In genomic region chrX:55488268-55488558, GRCh38 we compare ENCODE assay signal across 8 cellular contexts. TPM values are rescaled to one million over a fixed set of nuclear protein-coding genes. Genes with fewer than 3 reads are reported as not detected.
DNase-seq lines count a peak whose midpoint lies in the region; ATAC-seq and TF ChIP-seq lines count a peak whose summit lies in the region.

No MANE protein-coding gene starts in this region.

- H3K4me1 ChIP-seq in lung (ENCODE audit: control insufficient read depth in 2 of 2, insufficient read depth in 2 of 2, low read length in 2 of 2) = no peaks in the 10 kb centered on the region
- peaks cover 8% of the 10 kb centered on the region for H3K4me1 ChIP-seq in vagina

- intact Hi-C loops in vagina (cut with DNase I) = no loop called here

- H3K36me3 ChIP-seq in lung (ENCODE audit: control insufficient read depth in 2 of 2, insufficient read depth in 2 of 2, low read length in 2 of 2) (no peaks in the 10 kb centered on the region), vagina (no peaks in the 10 kb centered on the region)

- H3K4me3 Mint-ChIP-seq in activated naive CD8-positive, alpha-beta T cell = peak overlapping the region; percentile 86

- H3K4me1 Mint-ChIP-seq in activated naive CD8-positive, alpha-beta T cell (ENCODE audit: low read depth) = peaks cover 12% of the 10 kb centered on the region

- H3K27ac ChIP-seq in lung (ENCODE audit: low read depth in 1 of 2, low read length in 1 of 2) (peak overlapping the region; percentile 43 to 81), vagina (peak overlapping the region; percentile 96)

- ATAC-seq in lung (ENCODE audit: insufficient read depth, low FRiP score) (no peak), HG03354 (IDR thresholded peaks at IDR 0.05; ENCODE audit: poor library complexity, severe bottlenecking, unreplicated experiment) (no peak), GM21515 (IDR thresholded peaks at IDR 0.05; ENCODE audit: unreplicated experiment) (no peak)

- no peaks in the 10 kb centered on the region for H3K36me3 Mint-ChIP-seq in activated naive CD8-positive, alpha-beta T cell

- peak overlapping the region; percentile 88 for H3K27ac Mint-ChIP-seq in activated naive CD8-positive, alpha-beta T cell

- no peaks in the 10 kb centered on the region for H3K27me3 ChIP-seq in lung (ENCODE audit: control insufficient read depth, insufficient read depth)
- no peaks in the 10 kb centered on the region for H3K27me3 ChIP-seq in vagina

- 0 to 27% methylated on average over 7 to 19 of the region's 19 CpGs for WGBS in lung, 2 donors

- no peaks in the 10 kb centered on the region for H3K9me3 ChIP-seq in lung (ENCODE audit: control insufficient read depth in 2 of 2, insufficient read depth in 1 of 2, low read length in 1 of 2)
- H3K9me3 ChIP-seq in vagina = no peaks in the 10 kb centered on the region

- no peaks in the 10 kb centered on the region for H3K27me3 Mint-ChIP-seq in activated naive CD8-positive, alpha-beta T cell

- peak; percentile 3 for DNase-seq in stimulated activated CD4-positive, alpha-beta T cell treated with anti-CD3 and anti-CD28 coated beads, Interleukin-4, amount 100 ng/mL, for 24 hours
- DNase-seq in stimulated activated CD4-positive, alpha-beta T cell treated with anti-CD3 and anti-CD28 coated beads, Interleukin-15, amount 100 ng/mL, for 24 hours = no peak
- DNase-seq in lung (ENCODE audit: low spot score) = no peak
- peak; percentile 55 to 85 for DNase-seq in vagina (ENCODE audit: extremely low spot score in 2 of 2)
- DNase-seq in NCI-H2081 (lab: John Stamatoyannopoulos, UW) = no peak

- H3K4me3 ChIP-seq in lung (no peak overlapping the region), vagina (peak overlapping the region; percentile 57 to 69)

- no peak for TF ChIP-seq POLR2A in vagina (IDR thresholded peaks at IDR 0.05)

- H3K9me3 Mint-ChIP-seq in activated naive CD8-positive, alpha-beta T cell (ENCODE audit: low read depth) = no peaks in the 10 kb centered on the region

- TF ChIP-seq CTCF in lung (IDR thresholded peaks at IDR 0.05; ENCODE audit: control extremely low read depth, extremely low read depth) (no peak), vagina (IDR thresholded peaks at IDR 0.05) (no peak)

RNA-seq across cellular contexts. Expression of gene USP51, which starts 1.4 kb away (rescaled TPM):
- total RNA-seq in lung = 10 to 100 TPM in 1 of 2 donors, 1 to 10 TPM in 1; 4.4 to 10.2 TPM
- 1 to 10 TPM in 1 of 2 donors, under 1 TPM in 1; 0.70 to 1.3 TPM for polyA plus RNA-seq in lung
- total RNA-seq in vagina = 1.7 TPM

RNA-seq across cellular contexts. Expression of gene MAGEH1, which starts 36.3 kb away (rescaled TPM):
- total RNA-seq in lung (10 to 100 TPM; 22.3 to 63.3 TPM), vagina (31.9 TPM)
- 10 to 100 TPM; 16.8 to 26.8 TPM for polyA plus RNA-seq in lung

Comparison
In these comparisons a context has a peak if more than half of its experiments do, and no peak if none do; other contexts are left out.
1. DNase-seq: peak in stimulated activated CD4-positive, alpha-beta T cell treated with anti-CD3 and anti-CD28 coated beads, Interleukin-4, amount 100 ng/mL, for 24 hours (single experiment) and vagina (2 of 2); none in stimulated activated CD4-positive, alpha-beta T cell treated with anti-CD3 and anti-CD28 coated beads, Interleukin-15, amount 100 ng/mL, for 24 hours (single experiment), lung (single experiment) and NCI-H2081 (0 of 2).